ENCODE assay signal across 1 cellular context in the genomic region with DNA sequence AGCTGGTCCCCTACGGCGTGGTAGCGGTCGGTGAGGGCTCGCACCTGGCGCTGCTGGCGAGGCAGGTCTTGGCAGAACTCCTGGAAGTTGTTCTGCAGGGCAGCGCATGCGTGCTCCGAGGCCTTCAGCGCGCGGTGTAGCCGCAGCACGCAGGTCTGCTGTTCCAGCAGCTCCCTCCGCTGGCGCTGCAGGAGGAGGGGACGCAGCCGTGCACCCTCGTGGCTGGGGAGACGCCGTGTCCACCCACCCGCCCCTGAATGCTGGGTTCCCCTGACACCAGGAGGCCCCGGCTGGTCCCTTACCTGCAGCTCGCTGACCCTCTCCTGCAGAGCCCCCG.
A peak's percentile ranks its signal among the peaks of the same experiment; 100 is the strongest.
TF ChIP-seq lines count a peak whose summit lies in the region.

No MANE protein-coding gene starts in this region.

TF ChIP-seq in HepG2, 621 proteins besides CTCF, POLR2A, EP300 and RAD21:
- no peak for TF ChIP-seq ZNF577 (CRISPR knock-in tag; IDR thresholded peaks at IDR 0.05; ENCODE audit: borderline replicate concordance, low read depth)
- TF ChIP-seq, protein P1, sequence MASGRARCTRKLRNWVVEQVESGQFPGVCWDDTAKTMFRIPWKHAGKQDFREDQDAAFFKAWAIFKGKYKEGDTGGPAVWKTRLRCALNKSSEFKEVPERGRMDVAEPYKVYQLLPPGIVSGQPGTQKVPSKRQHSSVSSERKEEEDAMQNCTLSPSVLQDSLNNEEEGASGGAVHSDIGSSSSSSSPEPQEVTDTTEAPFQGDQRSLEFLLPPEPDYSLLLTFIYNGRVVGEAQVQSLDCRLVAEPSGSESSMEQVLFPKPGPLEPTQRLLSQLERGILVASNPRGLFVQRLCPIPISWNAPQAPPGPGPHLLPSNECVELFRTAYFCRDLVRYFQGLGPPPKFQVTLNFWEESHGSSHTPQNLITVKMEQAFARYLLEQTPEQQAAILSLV (CRISPR knock-in tag; IDR thresholded peaks at IDR 0.05; ENCODE audit: borderline replicate concordance) = no peak
- 0 out of 2 replicates have a peak, but pooled peaks have one; percentile 35 for TF ChIP-seq ZFYVE20 (CRISPR knock-in tag; IDR thresholded peaks at IDR 0.05; ENCODE audit: borderline replicate concordance, low read depth)
- no peak for TF ChIP-seq ZNF496 (CRISPR knock-in tag; IDR thresholded peaks at IDR 0.05; ENCODE audit: insufficient replicate concordance)
- no peak for TF ChIP-seq ZNF768 (CRISPR knock-in tag; IDR thresholded peaks at IDR 0.05)
- 0 out of 2 replicates have a peak, but pooled peaks have one; percentile 44 for TF ChIP-seq ZNF589 (CRISPR knock-in tag; conservative IDR thresholded peaks at IDR 0.05)
- no peak for TF ChIP-seq MYNN (CRISPR knock-in tag; IDR thresholded peaks at IDR 0.05; ENCODE audit: low read depth)
- TF ChIP-seq ZBTB21 (CRISPR knock-in tag; IDR thresholded peaks at IDR 0.05) = no peak
- TF ChIP-seq ZNF441 (CRISPR knock-in tag; IDR thresholded peaks at IDR 0.05; ENCODE audit: borderline replicate concordance) = no peak
- no peak for TF ChIP-seq ZFP90 (CRISPR knock-in tag; IDR thresholded peaks at IDR 0.05; ENCODE audit: borderline replicate concordance)
- no peak for TF ChIP-seq MEIS1 (CRISPR knock-in tag; IDR thresholded peaks at IDR 0.05; ENCODE audit: borderline replicate concordance)
- TF ChIP-seq SPEN (CRISPR knock-in tag; IDR thresholded peaks at IDR 0.05; ENCODE audit: low read depth) = no peak
